ENCODE assay signal across 12 cellular contexts in the genomic region with DNA sequence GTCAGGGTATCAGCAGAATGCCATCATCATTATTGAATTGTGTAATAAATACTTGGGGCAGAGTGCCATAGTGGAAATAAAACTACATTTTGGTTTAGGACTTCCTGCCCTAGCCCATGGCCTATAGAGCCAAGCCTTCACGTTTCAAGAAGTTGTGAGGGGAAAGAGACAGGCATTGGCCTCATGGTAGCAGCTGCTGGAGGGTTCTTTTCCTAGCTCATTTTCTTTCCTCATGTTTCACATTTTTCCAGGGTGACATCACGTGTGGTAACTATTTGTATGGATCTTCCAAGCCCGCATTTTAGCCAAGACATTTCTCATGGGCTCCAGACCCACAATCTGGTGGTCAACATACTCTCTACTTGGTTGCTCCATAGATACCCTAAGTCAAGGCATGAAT.
DNase-seq lines count a peak whose midpoint lies in the region; ATAC-seq and TF ChIP-seq lines count a peak whose summit lies in the region.
"Had no signal": no experiment of that assay in that cellular context is flagged by ENCODE, and none has a peak within 500 bp of the region (broad histone marks: within the 10 kb centered on the region; RNA-seq: fewer than 3 reads in every experiment).

No MANE protein-coding gene starts in this region.

- CTCF ChIA-PET in PC-3 (lab: Charles Lee) = no interaction called here

- no peak overlapping the region for H3K9ac ChIP-seq in PC-3 (ENCODE audit: low read length)
- no peak overlapping the region for H3K9ac ChIP-seq in fibroblast of lung (ENCODE audit: insufficient read depth, low read length)

- in situ Hi-C loops in HAP-1 (cut with MboI; ENCODE audit: low sequenced_read_pairs) = no loop called here

- H3K27ac ChIP-seq in PC-3 (ENCODE audit: low read length) = no peak overlapping the region
- H3K27ac ChIP-seq in fibroblast of lung (ENCODE audit: insufficient read depth, low read length) = peak overlapping the region; percentile 24
- peak overlapping the region; percentile 46 for H3K27ac ChIP-seq in osteoblast (ENCODE audit: low read depth, low read length)
- H3K27ac ChIP-seq in thyroid gland = no peak overlapping the region

- no peaks in the 10 kb centered on the region for H3F3A ChIP-seq in PC-3 (ENCODE audit: low read length, unreplicated experiment)

- H3K36me3 ChIP-seq in PC-3 (ENCODE audit: low read depth, low read length) (no peaks in the 10 kb centered on the region), fibroblast of lung (ENCODE audit: control insufficient read depth, insufficient read depth, low read length) (no peaks in the 10 kb centered on the region), osteoblast (ENCODE audit: insufficient read depth, low read length) (no peaks in the 10 kb centered on the region), thyroid gland (no peaks in the 10 kb centered on the region), HAP-1 (replicated peaks) (no peaks in the 10 kb centered on the region)

- peak; percentile 49 for DNase-seq in Daoy (ENCODE audit: low read depth)
- DNase-seq in PC-3 = peak; percentile 11
- peak; percentile 71 to 91 for DNase-seq in fibroblast of lung (ENCODE audit: low read depth in 2 of 2)
- peak; percentile 65 for DNase-seq in osteoblast (ENCODE audit: insufficient read length, low spot score, missing footprints)
- DNase-seq in thyroid gland = no peak
- no peak for DNase-seq in NCI-H1048 (lab: John Stamatoyannopoulos, UW)
- no peak for DNase-seq in C1 segment of cervical spinal cord (lab: John Stamatoyannopoulos, UW)
- DNase-seq in HAP-1 (ENCODE audit: low spot score in 2 of 2) = no peak
- DNase-seq: effector memory CD8-positive, alpha-beta T cell; NCI-H1417 treated with DMSO at 0.1 percent for 48 hours had no signal

- H3K4me1 ChIP-seq in PC-3 (ENCODE audit: insufficient read depth, low read length) (0 out of 2 replicates have a peak, but pooled peaks cover 4% of the 10 kb centered on the region), fibroblast of lung (ENCODE audit: control insufficient read depth, extremely low read depth, insufficient read depth, low read length) (peaks cover 4% of the 10 kb centered on the region), osteoblast (ENCODE audit: insufficient read depth, low read length) (peaks cover 20% of the 10 kb centered on the region), thyroid gland (peaks cover under 1 to 10% of the 10 kb centered on the region in 2 donors), HAP-1 (peaks cover 12% of the 10 kb centered on the region)

- H3K9me2 ChIP-seq in PC-3 (replicated peaks; ENCODE audit: low read length) = no peaks in the 10 kb centered on the region

- ATAC-seq in PC-3 = no peak
- ATAC-seq: activated T-helper 17 cell treated with anti-CD3 and anti-CD28 coated beads, Interleukin-2, amount 50 U/mL, for 72 hours; effector memory CD8-positive, alpha-beta T cell; GM23338 had no signal

- H2AFZ ChIP-seq in PC-3 (ENCODE audit: low read length) (no peak overlapping the region), fibroblast of lung (ENCODE audit: low read length) (no peak overlapping the region), osteoblast (ENCODE audit: low read length) (peak overlapping the region; percentile 55)
- H2AFZ ChIP-seq: GM23338 had no signal

- BruUV-seq in PC-3 (replicated peaks; lab: Mats Ljungman, UMichigan) = no TSS peak

- peaks cover 18% of the 10 kb centered on the region for H3K79me2 ChIP-seq in PC-3 (ENCODE audit: low read length)
- peaks cover 10% of the 10 kb centered on the region for H3K79me2 ChIP-seq in fibroblast of lung (ENCODE audit: control insufficient read depth, insufficient read depth, low read length)
- peaks cover 58% of the 10 kb centered on the region for H3K79me2 ChIP-seq in osteoblast (ENCODE audit: insufficient read depth, low read length)

- 77 to 81% methylated on average over 3 of the region's 3 CpGs for WGBS in thyroid gland, 2 donors

- H3K4me2 ChIP-seq in PC-3 (ENCODE audit: low read length) (no peak overlapping the region), fibroblast of lung (ENCODE audit: extremely low read depth, insufficient read depth, low read length) (peak overlapping the region; percentile 56), osteoblast (ENCODE audit: insufficient read depth, low read length) (peak overlapping the region; percentile 39)
- H3K4me2 ChIP-seq: GM23338 had no signal

- TF ChIP-seq CTCF in PC-3 (conservative IDR thresholded peaks at IDR 0.05; ENCODE audit: low read depth, low read length) (no peak), fibroblast of lung (conservative IDR thresholded peaks at IDR 0.05 in 1 of 2, IDR thresholded peaks at IDR 0.05 in 1 of 2; ENCODE audit: low read depth in 1 of 2, low read length in 2 of 2) (no peak), osteoblast (IDR thresholded peaks at IDR 0.05; ENCODE audit: extremely low read depth, low read depth, low read length) (no peak), thyroid gland (IDR thresholded peaks at IDR 0.05) (no peak)

- H3K9me3 ChIP-seq in PC-3 (ENCODE audit: low read length) (no peaks in the 10 kb centered on the region), fibroblast of lung (ENCODE audit: control insufficient read depth, insufficient read depth, low read depth, low read length) (no peaks in the 10 kb centered on the region), osteoblast (ENCODE audit: low read depth, low read length) (no peaks in the 10 kb centered on the region), thyroid gland (no peaks in the 10 kb centered on the region), HAP-1 (no peaks in the 10 kb centered on the region)

- intact Hi-C loops in PC-3 (cut with micrococcal nuclease) = no loop called here
- intact Hi-C loops in thyroid gland (cut with DNase I) = no loop called here

- POLR2A ChIA-PET in PC-3 (lab: Charles Lee; ENCODE audit: unreplicated experiment) = interaction anchor here (0.5 kb wide), 1 partner anchor 351 kb away, joined by 3 read pairs; no protein-coding TSS in a partner anchor

- H3K4me3 ChIP-seq in PC-3 (ENCODE audit: low read length) (no peak overlapping the region), fibroblast of lung (replicated peaks in 1 of 4; ENCODE audit: control extremely low read depth in 1 of 4, insufficient read depth in 1 of 4, low read depth in 3 of 4, low read length in 4 of 4) (no peak overlapping the region), osteoblast (ENCODE audit: insufficient read depth, low read length) (no peak overlapping the region), thyroid gland (replicated peaks in 1 of 3) (no peak overlapping the region), HAP-1 (no peak overlapping the region)
- H3K4me3 ChIP-seq: GM23338 had no signal

- no peak for TF ChIP-seq POLR2A in thyroid gland (IDR thresholded peaks at IDR 0.05)

- H4K20me1 ChIP-seq in PC-3 (ENCODE audit: low read length) (no peaks in the 10 kb centered on the region), fibroblast of lung (ENCODE audit: control insufficient read depth, extremely low read depth, insufficient read depth, low read length) (no peaks in the 10 kb centered on the region), osteoblast (ENCODE audit: insufficient read depth, low read length) (no peaks in the 10 kb centered on the region)

- H3K27me3 ChIP-seq in PC-3 (ENCODE audit: low read length) (no peaks in the 10 kb centered on the region), fibroblast of lung (ENCODE audit: control insufficient read depth, insufficient read depth, low read length) (no peaks in the 10 kb centered on the region), osteoblast (ENCODE audit: insufficient read depth, low read length) (no peaks in the 10 kb centered on the region), thyroid gland (no peaks in the 10 kb centered on the region), HAP-1 (ENCODE audit: low read depth) (no peaks in the 10 kb centered on the region)

Comparison
In these comparisons a context has a peak if more than half of its experiments do, and no peak if none do; other contexts are left out.
1. DNase-seq: peak in Daoy (single experiment), PC-3 (single experiment), fibroblast of lung (2 of 2) and osteoblast (single experiment); none in thyroid gland (0 of 2), NCI-H1048 (single experiment), C1 segment of cervical spinal cord (0 of 14) and HAP-1 (0 of 2).
2. H3K27ac ChIP-seq: peak in fibroblast of lung (single experiment) and osteoblast (single experiment); none in PC-3 (single experiment) and thyroid gland (0 of 3).